Comparison of ENCODE assay signal across 12 cellular contexts in the genomic region with DNA sequence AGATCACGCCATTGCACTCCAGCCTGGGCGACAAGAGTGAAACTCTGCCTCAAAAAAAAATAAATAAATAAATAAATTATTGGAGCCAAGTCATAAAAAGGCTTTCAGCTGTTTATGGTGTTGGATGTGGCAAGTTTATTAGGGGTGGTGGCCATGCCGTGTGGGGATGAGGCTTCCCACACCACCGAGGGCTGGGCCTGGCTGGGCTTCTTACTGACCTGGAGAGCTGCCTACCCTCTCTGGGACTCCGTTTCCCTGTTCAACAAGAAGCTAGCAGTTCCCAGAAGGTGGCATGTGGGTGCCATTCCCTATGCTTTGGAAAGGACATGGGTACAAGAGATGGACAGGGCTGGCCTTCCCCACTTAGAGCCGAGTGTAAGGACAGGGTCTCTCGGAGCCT. TPM values are rescaled to one million over a fixed set of nuclear protein-coding genes. Genes with fewer than 3 reads are reported as not detected.
"Had no signal": no experiment of that assay in that cellular context is flagged by ENCODE, and none has a peak within 500 bp of the region (broad histone marks: within the 10 kb centered on the region; RNA-seq: fewer than 3 reads in every experiment).

No MANE protein-coding gene starts in this region.

- H3K27ac ChIP-seq: HL-60 had no signal

- H3K4me3 ChIP-seq: HAP-1, K562 had no signal

- DNase-seq: GOT3, H7, HFFc6, IMR-90, KG1 had no signal

- H3K36me3 ChIP-seq: HAP-1 had no signal

- ATAC-seq: HCT116, HepG2, K562 had no signal

- H3K4me1 ChIP-seq: HAP-1 had no signal

RNA-seq across cellular contexts. Expression of gene CDHR2, which starts 38.3 kb away (rescaled TPM):
- total RNA-seq: H4, HFFc6, HT1080, IMR-90 had no signal
- polyA plus RNA-seq: IMR-90 had no signal

RNA-seq across cellular contexts. Expression of gene SNCB, which starts 42.9 kb away (rescaled TPM):
- total RNA-seq: HepG2, HFFc6, IMR-90, K562 had no signal
- polyA plus RNA-seq: HepG2, K562 had no signal

RNA-seq across cellular contexts. Expression of gene EIF4E1B, which starts 43.1 kb away (rescaled TPM):
- total RNA-seq: H4, HepG2, HFFc6, HT1080, IMR-90, K562 had no signal
- polyA plus RNA-seq: HepG2, IMR-90, K562 had no signal
